ENCODE assay signal across 22 cellular contexts in the genomic region with DNA sequence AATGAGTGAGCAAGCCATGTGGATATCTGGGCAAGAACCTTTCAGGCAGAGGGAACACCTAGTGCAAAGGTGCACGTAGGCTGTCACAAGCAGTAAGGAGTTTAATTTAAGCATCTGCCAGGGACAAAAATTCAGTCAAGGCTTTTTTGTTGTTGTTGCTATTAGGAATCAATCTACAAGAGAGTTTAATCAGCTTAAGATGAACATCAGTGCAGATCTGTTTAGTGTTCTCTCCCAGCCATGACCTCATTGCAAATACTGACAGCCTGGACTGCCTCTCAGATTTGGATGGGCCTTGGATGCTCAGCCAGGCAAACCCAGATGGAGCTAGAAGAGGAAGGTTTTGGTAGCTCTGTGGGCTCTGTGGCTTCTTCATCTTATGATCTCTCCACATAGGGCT. TPM values are rescaled to one million over a fixed set of nuclear protein-coding genes. Genes with fewer than 3 reads are reported as not detected.
A peak's percentile ranks its signal among the peaks of the same experiment; 100 is the strongest.
DNase-seq lines count a peak whose midpoint lies in the region; ATAC-seq and TF ChIP-seq lines count a peak whose summit lies in the region.
"Had no signal": no experiment of that assay in that cellular context is flagged by ENCODE, and none has a peak within 500 bp of the region (broad histone marks: within the 10 kb centered on the region; RNA-seq: fewer than 3 reads in every experiment).

No MANE protein-coding gene starts in this region.

- POLR2A ChIA-PET in CD8-positive, alpha-beta T cell (lab: Charles Lee): interaction anchor here (0.9 to 3.5 kb wide), 3 partner anchors 12 to 160 kb away, joined by 3 to 13 read pairs (median 4); no protein-coding TSS in a partner anchor
- POLR2A ChIA-PET in OCI-LY7 (lab: Charles Lee): interaction anchor here (0.6 to 10.0 kb wide), 13 partner anchors 8 to 323 kb away, joined by 3 to 85 read pairs (median 4); no protein-coding TSS in a partner anchor

- no peak overlapping the region for H2BK120ac ChIP-seq in trophoblast cell (ENCODE audit: insufficient read depth, low read length, poor library complexity)

- H3K4ac ChIP-seq in trophoblast cell (ENCODE audit: low read depth, low read length): no peak overlapping the region

- H3K4me3 ChIP-seq in CD8-positive, alpha-beta T cell (ENCODE audit: low read depth, low read length): no peak overlapping the region
- H3K4me3 ChIP-seq in DOHH2 (ENCODE audit: low read length) (peak overlapping the region; percentile 67), OCI-LY7 (ENCODE audit: low read depth, low read length, poor library complexity, severe bottlenecking) (no peak overlapping the region), neural progenitor cell (no peak overlapping the region), trophoblast cell (ENCODE audit: low read depth, low read length) (no peak overlapping the region), mammary epithelial cell (replicated peaks in 1 of 3; ENCODE audit: insufficient read depth in 1 of 3, low read depth in 2 of 3, low read length in 3 of 3) (no peak overlapping the region)
- H3K4me3 ChIP-seq: BLaER1, K562, MG63 had no signal

- no peaks in the 10 kb centered on the region for H3K9me3 ChIP-seq in CD8-positive, alpha-beta T cell (ENCODE audit: low read length)
- no peaks in the 10 kb centered on the region for H3K9me3 ChIP-seq in DOHH2 (ENCODE audit: control insufficient read depth, insufficient read depth, low read length)
- H3K9me3 ChIP-seq in OCI-LY7 (ENCODE audit: low read length): no peaks in the 10 kb centered on the region
- no peaks in the 10 kb centered on the region for H3K9me3 ChIP-seq in neural progenitor cell (ENCODE audit: low read depth)
- no peaks in the 10 kb centered on the region for H3K9me3 ChIP-seq in trophoblast cell (ENCODE audit: insufficient read depth, low read depth, low read length)
- no peaks in the 10 kb centered on the region for H3K9me3 ChIP-seq in mammary epithelial cell (replicated peaks; ENCODE audit: insufficient read depth, low read length)
- H3K9me3 ChIP-seq: BLaER1, MG63 had no signal

- H3K4me2 ChIP-seq in DOHH2 (ENCODE audit: low read length): peak overlapping the region; percentile 90
- peak overlapping the region; percentile 2; the same call in 1 of the 2 replicates for H3K4me2 ChIP-seq in OCI-LY7 (ENCODE audit: low read length)
- H3K4me2 ChIP-seq in neural progenitor cell: no peak overlapping the region
- no peak overlapping the region for H3K4me2 ChIP-seq in trophoblast cell (ENCODE audit: low read length)
- no peak overlapping the region for H3K4me2 ChIP-seq in mammary epithelial cell (ENCODE audit: insufficient read depth, low read depth, low read length)

- H3K27ac Mint-ChIP-seq in CD8-positive, alpha-beta T cell: peak overlapping the region; percentile 15
- no peak overlapping the region for H3K27ac Mint-ChIP-seq in neural progenitor cell

- H3K9me2 ChIP-seq in DOHH2 (replicated peaks; ENCODE audit: control insufficient read depth, low read length) (no peaks in the 10 kb centered on the region), OCI-LY7 (ENCODE audit: insufficient read depth, low read length) (no peaks in the 10 kb centered on the region)

- H3K27me3 ChIP-seq in CD8-positive, alpha-beta T cell (ENCODE audit: insufficient read depth, low read length): no peaks in the 10 kb centered on the region
- H3K27me3 ChIP-seq in DOHH2 (ENCODE audit: control insufficient read depth, low read length): no peaks in the 10 kb centered on the region
- H3K27me3 ChIP-seq in neural progenitor cell: no peaks in the 10 kb centered on the region
- H3K27me3 ChIP-seq in trophoblast cell (ENCODE audit: insufficient read depth, low read length): no peaks in the 10 kb centered on the region
- H3K27me3 ChIP-seq in mammary epithelial cell (ENCODE audit: insufficient read depth, low read length): no peaks in the 10 kb centered on the region
- H3K27me3 ChIP-seq: BLaER1, MG63 had no signal

- peaks cover 13% of the 10 kb centered on the region for H3K4me1 ChIP-seq in CD8-positive, alpha-beta T cell (ENCODE audit: insufficient read depth, low read length)
- H3K4me1 ChIP-seq in DOHH2 (ENCODE audit: control insufficient read depth, low read length) (peaks cover 72% of the 10 kb centered on the region), OCI-LY7 (ENCODE audit: insufficient read depth, low read length, poor library complexity, severe bottlenecking) (peaks cover 51% of the 10 kb centered on the region), neural progenitor cell (peaks cover 4% of the 10 kb centered on the region), trophoblast cell (ENCODE audit: control insufficient read depth in 1 of 2, insufficient read depth in 2 of 2, low read length in 2 of 2) (no peaks in the 10 kb centered on the region), mammary epithelial cell (ENCODE audit: insufficient read depth, low read length) (peaks cover 2% of the 10 kb centered on the region)

- H3K18ac ChIP-seq in trophoblast cell (ENCODE audit: low read length): no peak overlapping the region

- no peak overlapping the region for H2BK5ac ChIP-seq in trophoblast cell (ENCODE audit: low read depth, low read length, poor library complexity)

- CTCF ChIA-PET in CD8-positive, alpha-beta T cell (lab: Charles Lee): interaction anchor here (0.7 to 3.3 kb wide), 5 partner anchors 24 to 284 kb away, joined by 3 to 14 read pairs (median 3); no protein-coding TSS in a partner anchor
- CTCF ChIA-PET in OCI-LY7 (lab: Charles Lee; ENCODE audit: unreplicated experiment) (interaction anchor here (0.8 kb wide), 1 partner anchor 20 kb away, joined by 3 read pairs; no protein-coding TSS in a partner anchor), mammary epithelial cell (lab: Charles Lee; ENCODE audit: low non-redundant PET) (no interaction called here)

- dilution Hi-C loops in mammary epithelial cell (cut with HindIII; ENCODE audit: low sequenced_read_pairs): no loop called here

- no peaks in the 10 kb centered on the region for H3K36me3 ChIP-seq in CD8-positive, alpha-beta T cell (ENCODE audit: insufficient read depth, low read length)
- H3K36me3 ChIP-seq in DOHH2 (ENCODE audit: control insufficient read depth, low read length): peaks cover 11% of the 10 kb centered on the region
- no peaks in the 10 kb centered on the region for H3K36me3 ChIP-seq in OCI-LY7 (ENCODE audit: insufficient read depth, low read length)
- H3K36me3 ChIP-seq in neural progenitor cell: no peaks in the 10 kb centered on the region
- H3K36me3 ChIP-seq in trophoblast cell (ENCODE audit: control insufficient read depth in 1 of 2, insufficient read depth in 2 of 2, low read length in 2 of 2): no peaks in the 10 kb centered on the region
- H3K36me3 ChIP-seq in mammary epithelial cell (ENCODE audit: insufficient read depth, low read length): no peaks in the 10 kb centered on the region
- H3K36me3 ChIP-seq: BLaER1, MG63 had no signal

- ATAC-seq in CD8-positive, alpha-beta T cell: no peak
- ATAC-seq: K562 had no signal

- H2BK12ac ChIP-seq in trophoblast cell (ENCODE audit: low read length): no peak overlapping the region

- H3K9me3 Mint-ChIP-seq in CD8-positive, alpha-beta T cell: no peaks in the 10 kb centered on the region
- no peaks in the 10 kb centered on the region for H3K9me3 Mint-ChIP-seq in neural progenitor cell
- H3K9me3 Mint-ChIP-seq: CD8-positive, alpha-beta memory T cell had no signal

- H3K14ac ChIP-seq in trophoblast cell (ENCODE audit: low read length): no peak overlapping the region

- no peak overlapping the region for H4K12ac ChIP-seq in trophoblast cell (ENCODE audit: low read depth, low read length)

- H3K23ac ChIP-seq in trophoblast cell (ENCODE audit: low read length): no peak overlapping the region

- no peak for DNase-seq in CD8-positive, alpha-beta T cell
- DNase-seq in OCI-LY7 (ENCODE audit: low spot score): no peak
- DNase-seq in cerebellar cortex (ENCODE audit: low spot score): peak; percentile 31
- no peak for DNase-seq in neural progenitor cell (ENCODE audit: low spot score)
- DNase-seq in trophoblast cell: no peak
- no peak for DNase-seq in GOT3 (lab: John Stamatoyannopoulos, UW)
- no peak for DNase-seq in mammary epithelial cell
- DNase-seq: Calu3, DMS53, EL, H7, MG63, NCI-H1417, NCI-H1694 treated with DMSO at 0.1 percent for 48 hours, NCI-H446, NCI-H69, OCI-M1, Right ventricle myocardium superior had no signal

- H3K4me3 Mint-ChIP-seq in CD8-positive, alpha-beta T cell: no peak overlapping the region
- no peak overlapping the region for H3K4me3 Mint-ChIP-seq in neural progenitor cell
- H3K4me3 Mint-ChIP-seq: CD8-positive, alpha-beta memory T cell had no signal

- no peaks in the 10 kb centered on the region for H3K27me3 Mint-ChIP-seq in CD8-positive, alpha-beta T cell (ENCODE audit: low read depth)
- H3K27me3 Mint-ChIP-seq in neural progenitor cell (ENCODE audit: insufficient read depth, low read depth): no peaks in the 10 kb centered on the region
- H3K27me3 Mint-ChIP-seq: CD8-positive, alpha-beta memory T cell had no signal

- no peak overlapping the region for H2AK5ac ChIP-seq in trophoblast cell (ENCODE audit: low read length)

- no peak overlapping the region for H4K91ac ChIP-seq in trophoblast cell (ENCODE audit: low read depth, low read length)

- peaks cover 10% of the 10 kb centered on the region for H3K79me2 ChIP-seq in DOHH2 (ENCODE audit: control insufficient read depth, low read length)
- H3K79me2 ChIP-seq in OCI-LY7 (ENCODE audit: insufficient read depth, low read depth, low read length): peaks cover 6% of the 10 kb centered on the region
- peaks cover 8% of the 10 kb centered on the region for H3K79me2 ChIP-seq in neural progenitor cell (ENCODE audit: low read depth)
- H3K79me2 ChIP-seq in trophoblast cell (ENCODE audit: control insufficient read depth, insufficient read depth, low read length, poor library complexity): peaks cover 11% of the 10 kb centered on the region
- H3K79me2 ChIP-seq in mammary epithelial cell (ENCODE audit: insufficient read depth, low read length): peaks cover 4% of the 10 kb centered on the region

- H2AFZ ChIP-seq in OCI-LY7 (ENCODE audit: low read length) (peak overlapping the region; percentile 67; the same call in 1 of the 2 replicates), neural progenitor cell (replicated peaks) (no peak overlapping the region), trophoblast cell (ENCODE audit: insufficient read depth, low read length, poor library complexity) (no peak overlapping the region), mammary epithelial cell (ENCODE audit: low read depth, low read length) (no peak overlapping the region)

- H4K20me1 ChIP-seq in DOHH2 (ENCODE audit: control insufficient read depth, insufficient read depth, low read depth, low read length) (no peaks in the 10 kb centered on the region), OCI-LY7 (ENCODE audit: insufficient read depth, low read length) (no peaks in the 10 kb centered on the region), neural progenitor cell (ENCODE audit: low read depth) (peaks cover under 1% of the 10 kb centered on the region), mammary epithelial cell (ENCODE audit: insufficient read depth, low read length) (no peaks in the 10 kb centered on the region)
- H4K20me1 ChIP-seq: BLaER1 had no signal

- H4K8ac ChIP-seq in trophoblast cell (ENCODE audit: low read depth, low read length): no peak overlapping the region

- H3K79me1 ChIP-seq in trophoblast cell (ENCODE audit: low read length): peaks cover 12% of the 10 kb centered on the region

- no TSS peak for BruUV-seq in OCI-LY7 (replicated peaks; lab: Mats Ljungman, UMichigan)
- no TSS peak for BruUV-seq in mammary epithelial cell (replicated peaks; lab: Mats Ljungman, UMichigan)

- H3K36me3 Mint-ChIP-seq in CD8-positive, alpha-beta T cell: peaks cover 4% of the 10 kb centered on the region
- H3K36me3 Mint-ChIP-seq in neural progenitor cell: no peaks in the 10 kb centered on the region

- H3F3A ChIP-seq in DOHH2 (ENCODE audit: control insufficient read depth, insufficient read depth) (peaks cover 24% of the 10 kb centered on the region), neural progenitor cell (ENCODE audit: low read depth) (peaks cover 4% of the 10 kb centered on the region)

- intact Hi-C loops in CD8-positive, alpha-beta T cell (cut with DNase I, micrococcal nuclease): loop anchor here in 1 of 2 experiments (5.0 kb wide), 1 partner anchor 203 kb away; no protein-coding TSS in a partner anchor
- intact Hi-C loops in OCI-LY7 (cut with micrococcal nuclease; ENCODE audit: unreplicated experiment) (loop anchor here (5.0 kb wide), 1 partner anchor 783 kb away; the partner anchor contains the start of gene C1GALT1), mammary epithelial cell (cut with micrococcal nuclease) (loop anchor here (5.0 to 10.0 kb wide), 3 partner anchors 103 to 332 kb away; no protein-coding TSS in a partner anchor)

- in situ Hi-C loops in mammary epithelial cell (cut with MboI; ENCODE audit: low sequenced_read_pairs in 2 of 2): no loop called here

- H3K4me1 Mint-ChIP-seq in CD8-positive, alpha-beta T cell (ENCODE audit: low read depth): peaks cover 28% of the 10 kb centered on the region
- peaks cover 6% of the 10 kb centered on the region for H3K4me1 Mint-ChIP-seq in neural progenitor cell

- H3K9ac ChIP-seq in neural progenitor cell: no peak overlapping the region
- no peak overlapping the region for H3K9ac ChIP-seq in trophoblast cell (ENCODE audit: low read length)
- H3K9ac ChIP-seq in mammary epithelial cell (ENCODE audit: insufficient read depth, low read length): no peak overlapping the region
- H3K9ac ChIP-seq: BLaER1 had no signal

- no CpG with 5 or more reads among the region's 1 CpG for WGBS in trophoblast cell (ENCODE audit: extremely low coverage, insufficient coverage, insufficient read length)
- WGBS in mammary epithelial cell (ENCODE audit: low coverage, missing lambda C conversion rate): 100% methylated on average over 1 of the region's 1 CpG

- no peak overlapping the region for H3K27ac ChIP-seq in CD8-positive, alpha-beta T cell (ENCODE audit: low read depth, low read length)
- H3K27ac ChIP-seq in DOHH2 (ENCODE audit: low read depth, low read length): peak overlapping the region; percentile 79
- no peak overlapping the region for H3K27ac ChIP-seq in OCI-LY7 (ENCODE audit: low read depth, low read length, poor library complexity, severe bottlenecking)
- no peak overlapping the region for H3K27ac ChIP-seq in neural progenitor cell
- H3K27ac ChIP-seq in trophoblast cell (ENCODE audit: low read depth, low read length): no peak overlapping the region
- no peak overlapping the region for H3K27ac ChIP-seq in mammary epithelial cell (ENCODE audit: insufficient read depth, low read depth, low read length)
- H3K27ac ChIP-seq: BLaER1 had no signal

- TF ChIP-seq CTCF in CD8-positive, alpha-beta T cell (IDR thresholded peaks at IDR 0.05): no peak
- TF ChIP-seq CTCF in DOHH2 (IDR thresholded peaks at IDR 0.05; ENCODE audit: low read depth, low read length, poor library complexity, severe bottlenecking) (no peak), OCI-LY7 (conservative IDR thresholded peaks at IDR 0.05; ENCODE audit: low read length) (no peak), neural progenitor cell (IDR thresholded peaks at IDR 0.05) (no peak), mammary epithelial cell (conservative IDR thresholded peaks at IDR 0.05 in 1 of 2, IDR thresholded peaks at IDR 0.05 in 1 of 2; ENCODE audit: extremely low read depth in 1 of 2, insufficient read depth in 1 of 2, low read depth in 1 of 2, low read length in 2 of 2) (no peak)

RNA-seq across cellular contexts. Expression of gene GLCCI1, which starts 3.3 kb away (rescaled TPM):
- 10 to 100 TPM; 21.8 to 23.6 TPM for total RNA-seq in CD8-positive, alpha-beta T cell
- 18.5 and 21.3 TPM in 2 replicates for total RNA-seq in OCI-LY7 (2014; rRNA removed; shearing (Covaris generic))
- total RNA-seq in OCI-LY7 (2022) (85.6 and 108 TPM in 2 replicates), neural progenitor cell (ENCODE audit: low replicate concordance) (46.6 and 78.0 TPM in 2 replicates), mammary epithelial cell (10 to 100 TPM in 1 of 2 donors, 1 to 10 TPM in 1; 7.0 to 14.6 TPM)
- 12.8 and 14.0 TPM in 2 replicates for polyA plus RNA-seq in trophoblast cell (2013)
- 6.4 TPM for polyA plus RNA-seq in mammary epithelial cell
- polyA minus RNA-seq in mammary epithelial cell: 56.6 TPM

Comparison
In these comparisons a context has a peak if more than half of its experiments do, and no peak if none do; other contexts are left out.
1. H3K4me2 ChIP-seq: peak in DOHH2 (single experiment) and OCI-LY7 (single experiment); none in neural progenitor cell (single experiment), trophoblast cell (single experiment) and mammary epithelial cell (single experiment).